ENCODE assay signal across 1 cellular context in the genomic region with DNA sequence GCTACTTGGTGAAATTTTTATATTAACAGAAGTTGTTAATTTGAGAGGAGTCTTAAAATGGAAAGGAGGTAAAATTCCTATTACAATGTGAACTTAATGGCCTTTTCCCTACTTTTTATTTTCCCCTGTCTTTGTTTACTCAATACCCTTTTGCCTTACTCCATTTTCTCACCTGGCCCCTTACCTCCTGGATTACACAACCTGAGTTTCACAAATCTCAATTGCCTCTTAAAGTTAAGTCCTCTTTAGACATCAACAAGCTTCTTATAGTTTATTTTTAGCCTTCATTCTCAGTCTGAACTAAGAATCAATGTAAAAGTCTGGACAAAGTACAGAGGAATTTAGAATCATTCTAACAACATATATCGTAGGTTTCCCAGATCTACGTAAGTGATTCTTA.
TF ChIP-seq lines count a peak whose summit lies in the region.

No MANE protein-coding gene starts in this region.

TF ChIP-seq in SK-N-SH, 30 proteins besides CTCF, POLR2A, EP300 and RAD21 (continued from another document):
- TF ChIP-seq, protein P1, sequence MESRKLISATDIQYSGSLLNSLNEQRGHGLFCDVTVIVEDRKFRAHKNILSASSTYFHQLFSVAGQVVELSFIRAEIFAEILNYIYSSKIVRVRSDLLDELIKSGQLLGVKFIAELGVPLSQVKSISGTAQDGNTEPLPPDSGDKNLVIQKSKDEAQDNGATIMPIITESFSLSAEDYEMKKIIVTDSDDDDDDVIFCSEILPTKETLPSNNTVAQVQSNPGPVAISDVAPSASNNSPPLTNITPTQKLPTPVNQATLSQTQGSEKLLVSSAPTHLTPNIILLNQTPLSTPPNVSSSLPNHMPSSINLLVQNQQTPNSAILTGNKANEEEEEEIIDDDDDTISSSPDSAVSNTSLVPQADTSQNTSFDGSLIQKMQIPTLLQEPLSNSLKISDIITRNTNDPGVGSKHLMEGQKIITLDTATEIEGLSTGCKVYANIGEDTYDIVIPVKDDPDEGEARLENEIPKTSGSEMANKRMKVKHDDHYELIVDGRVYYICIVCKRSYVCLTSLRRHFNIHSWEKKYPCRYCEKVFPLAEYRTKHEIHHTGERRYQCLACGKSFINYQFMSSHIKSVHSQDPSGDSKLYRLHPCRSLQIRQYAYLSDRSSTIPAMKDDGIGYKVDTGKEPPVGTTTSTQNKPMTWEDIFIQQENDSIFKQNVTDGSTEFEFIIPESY (IDR thresholded peaks at IDR 0.05; ENCODE audit: borderline replicate concordance, low read depth): no peak
- TF ChIP-seq MAX (IDR thresholded peaks at IDR 0.05; ENCODE audit: low read depth) (no peak), RXRA (IDR thresholded peaks at IDR 0.05; ENCODE audit: borderline replicate concordance, low read depth) (no peak), CHD2 (IDR thresholded peaks at IDR 0.05; ENCODE audit: low read length, partially characterized antibody) (no peak), FOXJ3 (CRISPR knock-in tag; IDR thresholded peaks at IDR 0.05) (no peak), PBX3 (IDR thresholded peaks at IDR 0.05) (no peak), USF1 (IDR thresholded peaks at IDR 0.05; ENCODE audit: borderline replicate concordance, low read depth) (no peak), NFIC (IDR thresholded peaks at IDR 0.05; ENCODE audit: borderline replicate concordance) (no peak), SMC3 (IDR thresholded peaks at IDR 0.05; ENCODE audit: low read depth, low read length) (no peak), SIN3A (IDR thresholded peaks at IDR 0.05; ENCODE audit: borderline replicate concordance, low read depth, low read length) (no peak), MXI1 (IDR thresholded peaks at IDR 0.05; ENCODE audit: low read depth, low read length) (no peak)
